In the genomic region with DNA sequence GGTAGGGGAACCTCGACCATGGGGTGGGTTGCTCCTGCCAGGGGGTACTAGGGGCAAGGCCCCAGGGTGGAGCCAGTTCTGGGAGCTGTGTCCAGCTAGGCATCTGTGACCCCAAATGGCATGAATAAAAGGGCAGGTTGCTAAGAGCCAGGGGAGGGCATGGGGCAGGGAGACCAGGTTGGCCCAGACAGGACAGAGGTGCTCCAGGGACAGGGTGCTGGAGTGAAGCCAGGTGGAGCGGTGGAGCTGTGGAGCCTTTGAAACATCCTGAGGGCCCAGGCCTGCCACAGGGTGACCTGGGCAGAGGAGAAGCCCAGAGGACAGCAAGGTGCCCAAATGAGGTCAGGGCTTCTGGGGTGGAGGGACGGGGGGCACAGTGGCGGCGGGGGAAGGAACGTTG, we compare ENCODE assay signal across 13 cellular contexts. TPM values are rescaled to one million over a fixed set of nuclear protein-coding genes. Genes with fewer than 3 reads are reported as not detected.
"Had no signal": no experiment of that assay in that cellular context is flagged by ENCODE, and none has a peak within 500 bp of the region (broad histone marks: within the 10 kb centered on the region; RNA-seq: fewer than 3 reads in every experiment).

No MANE protein-coding gene starts in this region.

RNA-seq across cellular contexts. Expression of gene GP9, which starts 27.7 kb away (rescaled TPM):
- total RNA-seq: activated CD4-positive, alpha-beta T cell treated with anti-CD3 and anti-CD28 coated beads for 36 hours; activated naive CD4-positive, alpha-beta T cell treated with anti-CD3 and anti-CD28 coated beads, Interleukin-2, amount 50 U/mL, for 72 hours; activated T-cell treated with anti-CD3 and anti-CD28 coated beads, Interleukin-2, amount 50 U/mL, for 72 hours; cardiac muscle cell; dermis microvascular lymphatic vessel endothelial cell; esophagus squamous epithelium; frontal cortex; myocyte; osteoblast; sigmoid colon; tibial nerve; urinary bladder had no signal
- polyA plus RNA-seq: cardiac muscle cell, keratinocyte, urinary bladder had no signal
